1 cellular context compared by ENCODE assay signal in genomic region chr7:30805081-30805691, GRCh38.
TF ChIP-seq lines count a peak whose summit lies in the region.

No MANE protein-coding gene starts in this region.

TF ChIP-seq in HepG2, 621 proteins besides CTCF, POLR2A, EP300 and RAD21:
- TF ChIP-seq RBAK (CRISPR knock-in tag; IDR thresholded peaks at IDR 0.05): no peak
- TF ChIP-seq ZNF616 (CRISPR knock-in tag; IDR thresholded peaks at IDR 0.05; ENCODE audit: low read depth): no peak
- no peak for TF ChIP-seq ZBTB1 (CRISPR knock-in tag; IDR thresholded peaks at IDR 0.05; ENCODE audit: borderline replicate concordance)
- no peak for TF ChIP-seq TBP (CRISPR knock-in tag; IDR thresholded peaks at IDR 0.05)
- TF ChIP-seq ARNT (IDR thresholded peaks at IDR 0.05): no peak
- no peak for TF ChIP-seq MATR3 (CRISPR knock-in tag; IDR thresholded peaks at IDR 0.05)
